Comparison of ENCODE assay signal across 1 cellular context in genomic region chr10:47441973-47442750, GRCh38.
TF ChIP-seq lines count a peak whose summit lies in the region.

No MANE protein-coding gene starts in this region.

TF ChIP-seq in IMR-90, 13 proteins besides CTCF, POLR2A, EP300 and RAD21:
- no peak for TF ChIP-seq ELK1 (IDR thresholded peaks at IDR 0.05; ENCODE audit: borderline replicate concordance, low read depth, low read length)
- no peak for TF ChIP-seq RFX5 (IDR thresholded peaks at IDR 0.05; ENCODE audit: low read depth, low read length)
- no peak for TF ChIP-seq MXI1 (IDR thresholded peaks at IDR 0.05; ENCODE audit: borderline replicate concordance, low read depth, low read length)
- TF ChIP-seq FOS (IDR thresholded peaks at IDR 0.05; ENCODE audit: low read depth, low read length) = no peak
- TF ChIP-seq BHLHE40 (IDR thresholded peaks at IDR 0.05; ENCODE audit: low read depth, low read length) = no peak
- no peak for TF ChIP-seq NFE2L2 (IDR thresholded peaks at IDR 0.05; ENCODE audit: low read depth, low read length)
- no peak for TF ChIP-seq MAZ (IDR thresholded peaks at IDR 0.05; ENCODE audit: borderline replicate concordance, low read depth, low read length)
- no peak for TF ChIP-seq RCOR1 (IDR thresholded peaks at IDR 0.05; ENCODE audit: insufficient replicate concordance, low read length)
